Comparison of ENCODE assay signal across 1 cellular context in the genomic region with DNA sequence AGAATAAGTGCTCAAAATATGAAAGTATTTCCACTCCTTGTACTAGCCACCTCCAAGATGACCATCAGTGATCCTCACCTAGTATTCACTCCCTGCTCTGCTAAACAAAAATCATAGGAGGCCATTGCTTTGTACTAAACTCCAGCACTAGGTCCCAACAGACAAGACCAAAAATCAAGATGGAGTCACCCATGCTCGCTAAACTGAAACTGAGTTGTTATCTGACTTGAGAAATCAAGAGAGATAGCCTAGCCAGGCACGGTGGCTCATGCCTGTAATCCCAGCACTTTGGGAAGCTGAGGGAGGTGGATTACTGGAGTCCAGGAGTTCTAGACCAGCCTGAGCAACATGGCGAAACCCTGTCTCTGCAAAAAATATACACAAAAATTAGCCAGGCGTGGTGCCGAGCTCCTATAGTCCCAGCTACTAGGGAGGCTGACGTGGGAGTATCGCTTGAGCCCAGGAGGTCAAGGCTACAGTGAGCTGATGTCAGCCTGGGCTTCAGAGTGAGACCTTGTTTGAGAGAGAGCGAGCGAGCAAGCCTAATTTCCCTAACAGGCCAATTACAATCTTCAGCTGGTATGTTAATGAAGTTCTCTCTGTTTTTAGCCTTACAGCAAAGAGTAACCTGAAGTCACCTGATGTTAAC.
TF ChIP-seq lines count a peak whose summit lies in the region.

No MANE protein-coding gene starts in this region.

TF ChIP-seq in HepG2, 621 proteins besides CTCF, POLR2A, EP300 and RAD21:
- no peak for TF ChIP-seq RARG (CRISPR knock-in tag; IDR thresholded peaks at IDR 0.05; ENCODE audit: low read depth)
- TF ChIP-seq, protein P1, sequence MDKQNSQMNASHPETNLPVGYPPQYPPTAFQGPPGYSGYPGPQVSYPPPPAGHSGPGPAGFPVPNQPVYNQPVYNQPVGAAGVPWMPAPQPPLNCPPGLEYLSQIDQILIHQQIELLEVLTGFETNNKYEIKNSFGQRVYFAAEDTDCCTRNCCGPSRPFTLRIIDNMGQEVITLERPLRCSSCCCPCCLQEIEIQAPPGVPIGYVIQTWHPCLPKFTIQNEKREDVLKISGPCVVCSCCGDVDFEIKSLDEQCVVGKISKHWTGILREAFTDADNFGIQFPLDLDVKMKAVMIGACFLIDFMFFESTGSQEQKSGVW (CRISPR knock-in tag; IDR thresholded peaks at IDR 0.05; ENCODE audit: borderline replicate concordance) = no peak
- TF ChIP-seq DMAP1 (CRISPR knock-in tag; IDR thresholded peaks at IDR 0.05) = no peak
- no peak for TF ChIP-seq ZNF674 (CRISPR knock-in tag; IDR thresholded peaks at IDR 0.05; ENCODE audit: low read depth)
- no peak for TF ChIP-seq ELF1 (CRISPR knock-in tag; IDR thresholded peaks at IDR 0.05)
- TF ChIP-seq TAF15 (IDR thresholded peaks at IDR 0.05; ENCODE audit: low read depth, low read length, poor library complexity, severe bottlenecking) = no peak
- TF ChIP-seq ZNF264 (CRISPR knock-in tag; IDR thresholded peaks at IDR 0.05) = no peak
- no peak for TF ChIP-seq SOX13 (IDR thresholded peaks at IDR 0.05)
- TF ChIP-seq SOX13 (CRISPR knock-in tag; conservative IDR thresholded peaks at IDR 0.05 in 1 of 2, IDR thresholded peaks at IDR 0.05 in 1 of 2) = no peak
- TF ChIP-seq RCOR2 (CRISPR knock-in tag; IDR thresholded peaks at IDR 0.05) = no peak
- TF ChIP-seq, protein P2, sequence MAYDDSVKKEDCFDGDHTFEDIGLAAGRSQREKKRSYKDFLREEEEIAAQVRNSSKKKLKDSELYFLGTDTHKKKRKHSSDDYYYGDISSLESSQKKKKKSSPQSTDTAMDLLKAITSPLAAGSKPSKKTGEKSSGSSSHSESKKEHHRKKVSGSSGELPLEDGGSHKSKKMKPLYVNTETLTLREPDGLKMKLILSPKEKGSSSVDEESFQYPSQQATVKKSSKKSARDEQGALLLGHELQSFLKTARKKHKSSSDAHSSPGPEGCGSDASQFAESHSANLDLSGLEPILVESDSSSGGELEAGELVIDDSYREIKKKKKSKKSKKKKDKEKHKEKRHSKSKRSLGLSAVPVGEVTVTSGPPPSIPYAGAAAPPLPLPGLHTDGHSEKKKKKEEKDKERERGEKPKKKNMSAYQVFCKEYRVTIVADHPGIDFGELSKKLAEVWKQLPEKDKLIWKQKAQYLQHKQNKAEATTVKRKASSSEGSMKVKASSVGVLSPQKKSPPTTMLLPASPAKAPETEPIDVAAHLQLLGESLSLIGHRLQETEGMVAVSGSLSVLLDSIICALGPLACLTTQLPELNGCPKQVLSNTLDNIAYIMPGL (CRISPR knock-in tag; IDR thresholded peaks at IDR 0.05; ENCODE audit: borderline replicate concordance in 1 of 2, low read depth in 1 of 2) = no peak
- no peak for TF ChIP-seq ZNF460 (CRISPR knock-in tag; IDR thresholded peaks at IDR 0.05; ENCODE audit: borderline replicate concordance)
- TF ChIP-seq, protein P3, sequence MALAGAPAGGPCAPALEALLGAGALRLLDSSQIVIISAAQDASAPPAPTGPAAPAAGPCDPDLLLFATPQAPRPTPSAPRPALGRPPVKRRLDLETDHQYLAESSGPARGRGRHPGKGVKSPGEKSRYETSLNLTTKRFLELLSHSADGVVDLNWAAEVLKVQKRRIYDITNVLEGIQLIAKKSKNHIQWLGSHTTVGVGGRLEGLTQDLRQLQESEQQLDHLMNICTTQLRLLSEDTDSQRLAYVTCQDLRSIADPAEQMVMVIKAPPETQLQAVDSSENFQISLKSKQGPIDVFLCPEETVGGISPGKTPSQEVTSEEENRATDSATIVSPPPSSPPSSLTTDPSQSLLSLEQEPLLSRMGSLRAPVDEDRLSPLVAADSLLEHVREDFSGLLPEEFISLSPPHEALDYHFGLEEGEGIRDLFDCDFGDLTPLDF (CRISPR knock-in tag; IDR thresholded peaks at IDR 0.05) = no peak
- TF ChIP-seq TBX2 (CRISPR knock-in tag; IDR thresholded peaks at IDR 0.05; ENCODE audit: borderline replicate concordance) = no peak
